In genomic region chr10:120424198-120424464, GRCh38 we compare ENCODE assay signal across 17 cellular contexts. TPM values are rescaled to one million over a fixed set of nuclear protein-coding genes. Genes with fewer than 3 reads are reported as not detected.
"Had no signal": no experiment of that assay in that cellular context is flagged by ENCODE, and none has a peak within 500 bp of the region (broad histone marks: within the 10 kb centered on the region; RNA-seq: fewer than 3 reads in every experiment).

No MANE protein-coding gene starts in this region.

- H3K4me3 Mint-ChIP-seq: activated CD4-positive, alpha-beta T cell treated with anti-CD3 and anti-CD28 coated beads, Interleukin-2, amount 10 ng/mL, durations not matched to agents 7 days and 5 days; activated naive CD4-positive, alpha-beta T cell treated with anti-CD3 and anti-CD28 coated beads, Interleukin-2, amount 50 U/mL, for 24 hours; memory B cell; naive thymus-derived CD8-positive, alpha-beta T cell; T-helper 1 cell treated with Interleukin-12 subunit alpha and Interleukin-12 subunit beta and Interleukin-4 antibody, amounts not matched to agents 30 μg/mL and 1 μg/mL, for 36 hours had no signal

- H3K4me1 Mint-ChIP-seq: activated CD4-positive, alpha-beta T cell treated with anti-CD3 and anti-CD28 coated beads, Interleukin-2, amount 10 ng/mL, durations not matched to agents 7 days and 5 days; activated naive CD4-positive, alpha-beta T cell treated with anti-CD3 and anti-CD28 coated beads, Interleukin-2, amount 50 U/mL, for 24 hours; memory B cell; naive thymus-derived CD8-positive, alpha-beta T cell had no signal

- H3K4me1 ChIP-seq: esophagus squamous epithelium, parathyroid adenoma, tibial nerve had no signal

- DNase-seq: activated CD4-positive, alpha-beta T cell treated with anti-CD3 and anti-CD28 coated beads, Interleukin-2, amount 10 ng/mL, durations not matched to agents 7 days and 5 days; activated CD8-positive, alpha-beta memory T cell treated with anti-CD3 and anti-CD28 coated beads, Interleukin-2, amount 50 U/mL, for 48 hours; activated effector memory CD4-positive, alpha-beta T cell treated with anti-CD3 and anti-CD28 coated beads, Interleukin-2, amount 50 U/mL, for 16 hours; activated T-cell treated with anti-CD3 and anti-CD28 coated beads, Interleukin-2, amount 50 U/mL, for 48 hours; effector memory CD4-positive, alpha-beta T cell; esophagus squamous epithelium; naive thymus-derived CD8-positive, alpha-beta T cell; stimulated activated naive CD8-positive, alpha-beta T cell treated with anti-CD3 and anti-CD28 coated beads, Interleukin-15, Interleukin-2, amounts not matched to agents 100 U/mL and 50 U/mL, for 24 hours; substantia nigra had no signal

- H3K27me3 ChIP-seq: hepatocyte, tibial nerve had no signal

- H3K4me2 ChIP-seq: hepatocyte had no signal

- H3K27ac ChIP-seq: esophagus squamous epithelium, hepatocyte, parathyroid adenoma, tibial nerve had no signal

- H2AFZ ChIP-seq: hepatocyte, parathyroid adenoma had no signal

- H3K9ac ChIP-seq: parathyroid adenoma had no signal

- H3K27ac Mint-ChIP-seq: activated CD4-positive, alpha-beta T cell treated with anti-CD3 and anti-CD28 coated beads, Interleukin-2, amount 10 ng/mL, durations not matched to agents 7 days and 5 days; activated naive CD4-positive, alpha-beta T cell treated with anti-CD3 and anti-CD28 coated beads, Interleukin-2, amount 50 U/mL, for 24 hours; memory B cell; naive thymus-derived CD8-positive, alpha-beta T cell; T-helper 1 cell treated with Interleukin-12 subunit alpha and Interleukin-12 subunit beta and Interleukin-4 antibody, amounts not matched to agents 30 μg/mL and 1 μg/mL, for 36 hours had no signal

- H3K9me3 Mint-ChIP-seq: activated CD4-positive, alpha-beta T cell treated with anti-CD3 and anti-CD28 coated beads, Interleukin-2, amount 10 ng/mL, durations not matched to agents 7 days and 5 days; activated naive CD4-positive, alpha-beta T cell treated with anti-CD3 and anti-CD28 coated beads, Interleukin-2, amount 50 U/mL, for 24 hours; memory B cell; T-helper 1 cell treated with Interleukin-12 subunit alpha and Interleukin-12 subunit beta and Interleukin-4 antibody, amounts not matched to agents 30 μg/mL and 1 μg/mL, for 36 hours had no signal

- H3K36me3 Mint-ChIP-seq: activated naive CD4-positive, alpha-beta T cell treated with anti-CD3 and anti-CD28 coated beads, Interleukin-2, amount 50 U/mL, for 24 hours; memory B cell had no signal

- H3K36me3 ChIP-seq: esophagus squamous epithelium, tibial nerve had no signal

- ATAC-seq: activated CD4-positive, CD25-positive, alpha-beta regulatory T cell treated with anti-CD3 and anti-CD28 coated beads, Interleukin-2, amount 50 U/mL, for 24 hours; naive thymus-derived CD8-positive, alpha-beta T cell; stimulated activated naive CD8-positive, alpha-beta T cell treated with anti-CD3 and anti-CD28 coated beads, Interleukin-15, Interleukin-2, amounts not matched to agents 100 U/mL and 50 U/mL, for 24 hours had no signal

- H3K27me3 Mint-ChIP-seq: activated CD4-positive, alpha-beta T cell treated with anti-CD3 and anti-CD28 coated beads, Interleukin-2, amount 10 ng/mL, durations not matched to agents 7 days and 5 days had no signal

- H3K9me3 ChIP-seq: esophagus squamous epithelium, tibial nerve had no signal

- H3K4me3 ChIP-seq: esophagus squamous epithelium, hepatocyte, tibial nerve had no signal

- H3K79me2 ChIP-seq: hepatocyte, parathyroid adenoma had no signal

RNA-seq across cellular contexts. Expression of gene PLPP4, which starts 32.9 kb away (rescaled TPM):
- total RNA-seq: activated CD4-positive, alpha-beta T cell treated with anti-CD3 and anti-CD28 coated beads, Interleukin-2, amount 10 ng/mL, durations not matched to agents 7 days and 5 days; naive thymus-derived CD8-positive, alpha-beta T cell; tibial nerve had no signal
- polyA plus RNA-seq: adipose tissue; naive thymus-derived CD8-positive, alpha-beta T cell had no signal
